Comparison of ENCODE assay signal across 22 cellular contexts in the genomic region with DNA sequence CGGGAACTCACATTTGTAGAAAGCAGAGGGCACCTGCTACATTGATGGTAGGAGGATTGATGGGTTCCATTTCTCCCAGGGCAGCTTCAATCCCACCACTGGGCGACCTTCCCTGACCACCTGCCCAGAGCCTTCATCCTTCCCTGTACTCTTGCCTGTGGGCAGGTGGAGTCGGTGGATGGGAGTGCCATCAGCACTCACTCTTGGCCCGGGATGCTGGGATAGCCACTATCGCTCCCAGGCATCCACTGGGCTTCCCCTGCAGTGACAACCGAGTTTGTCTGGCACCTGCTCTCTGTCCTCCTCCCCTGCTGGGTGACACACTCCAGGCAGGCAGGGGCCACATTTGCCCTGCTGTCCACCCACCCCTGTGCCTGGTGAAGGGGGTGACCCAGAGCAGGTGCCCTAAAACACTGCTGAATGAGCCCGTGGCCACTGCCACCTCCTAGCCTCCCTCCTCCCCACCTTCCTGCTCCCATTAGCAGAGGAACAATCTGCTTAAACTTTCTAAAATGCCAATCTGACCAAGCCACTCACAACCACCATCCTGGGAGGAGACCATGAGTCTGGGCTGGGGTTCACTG.
DNase-seq lines count a peak whose midpoint lies in the region; ATAC-seq and TF ChIP-seq lines count a peak whose summit lies in the region.
"Had no signal": no experiment of that assay in that cellular context is flagged by ENCODE, and none has a peak within 500 bp of the region (broad histone marks: within the 10 kb centered on the region; RNA-seq: fewer than 3 reads in every experiment).

No MANE protein-coding gene starts in this region.

- H3K36me3 Mint-ChIP-seq in chondrocyte (ENCODE audit: low read depth), result no peaks in the 10 kb centered on the region
- no peaks in the 10 kb centered on the region for H3K36me3 Mint-ChIP-seq in osteocyte (ENCODE audit: unreplicated experiment)

- H3K9me3 Mint-ChIP-seq in chondrocyte (ENCODE audit: low read depth) (peaks cover 26% of the 10 kb centered on the region), osteocyte (ENCODE audit: unreplicated experiment) (peaks cover 33% of the 10 kb centered on the region)

- TF ChIP-seq CTCF in chondrocyte (IDR thresholded peaks at IDR 0.05), result no peak
- no peak for TF ChIP-seq CTCF in osteocyte (IDR thresholded peaks at IDR 0.05)
- TF ChIP-seq CTCF in brain microvascular endothelial cell (IDR thresholded peaks at IDR 0.05; ENCODE audit: low read depth, low read length, missing control alignments), result no peak

- H3K27me3 Mint-ChIP-seq in chondrocyte (ENCODE audit: low read depth), result peaks cover 2% of the 10 kb centered on the region
- no peaks in the 10 kb centered on the region for H3K27me3 Mint-ChIP-seq in osteocyte (ENCODE audit: unreplicated experiment)

- ATAC-seq in activated CD4-positive, CD25-positive, alpha-beta regulatory T cell treated with anti-CD3 and anti-CD28 coated beads, Interleukin-2, amount 50 U/mL, for 24 hours, result no peak
- ATAC-seq in GM18498 (IDR thresholded peaks at IDR 0.05; ENCODE audit: unreplicated experiment), result no peak

- in situ Hi-C loops in brain microvascular endothelial cell (cut with HindIII; ENCODE audit: low pct_ligation_motif_present, low sequenced_read_pairs), result no loop called here

- no peak overlapping the region for H3K4me3 ChIP-seq in brain microvascular endothelial cell (ENCODE audit: low read depth, low read length)
- H3K4me3 ChIP-seq: BLaER1, Peyer's patch had no signal

- H3K36me3 ChIP-seq in brain microvascular endothelial cell (replicated peaks), result no peaks in the 10 kb centered on the region
- H3K36me3 ChIP-seq: BLaER1, Peyer's patch had no signal

- no peaks in the 10 kb centered on the region for H3K27me3 ChIP-seq in brain microvascular endothelial cell (replicated peaks)
- H3K27me3 ChIP-seq: BLaER1, Peyer's patch had no signal

- H3K4me1 Mint-ChIP-seq in chondrocyte (ENCODE audit: low read depth) (no peaks in the 10 kb centered on the region), osteocyte (ENCODE audit: unreplicated experiment) (no peaks in the 10 kb centered on the region)
- H3K4me1 Mint-ChIP-seq: IgD-negative memory B cell had no signal

- DNase-seq in activated CD4-positive, CD25-positive, alpha-beta regulatory T cell treated with anti-CD3 and anti-CD28 coated beads, Interleukin-2, amount 50 U/mL, for 72 hours, result peak; percentile 11
- peak; percentile 44 for DNase-seq in chondrocyte (ENCODE audit: low spot score)
- DNase-seq in osteocyte (ENCODE audit: extremely low spot score, unreplicated experiment), result peak; percentile 69
- peak; percentile 15 for DNase-seq in ureter (ENCODE audit: low spot score)
- DNase-seq in brain microvascular endothelial cell, result no peak
- no peak for DNase-seq in SW 1271 (lab: John Stamatoyannopoulos, UW)
- DNase-seq: ACHN; CD4-positive, alpha-beta T cell; COR-L47; DMS79; MV-4-11; NCI-H1105 treated with DMSO at 0.1 percent for 48 hours; NCI-H2081 treated with DMSO at 0.1 percent for 48 hours; NCI-H2171 treated with DMSO at 0.1 percent for 48 hours; NCI-H524 treated with DMSO at 0.1 percent for 48 hours; NCI-H82 had no signal

- H3K27ac Mint-ChIP-seq in chondrocyte (ENCODE audit: unreplicated experiment) (no peak overlapping the region), osteocyte (ENCODE audit: unreplicated experiment) (no peak overlapping the region)
- H3K27ac Mint-ChIP-seq: CD4-positive, alpha-beta T cell; IgD-negative memory B cell had no signal

- H3K4me3 Mint-ChIP-seq in chondrocyte (ENCODE audit: unreplicated experiment) (no peak overlapping the region), osteocyte (ENCODE audit: unreplicated experiment) (no peak overlapping the region)
- H3K4me3 Mint-ChIP-seq: CD4-positive, alpha-beta T cell; IgD-negative memory B cell had no signal

- H3K27ac ChIP-seq in brain microvascular endothelial cell, result no peak overlapping the region
- H3K27ac ChIP-seq: 22Rv1, BLaER1, Peyer's patch had no signal

Comparison
In these comparisons a context has a peak if more than half of its experiments do, and no peak if none do; other contexts are left out.
1. DNase-seq: peak in activated CD4-positive, CD25-positive, alpha-beta regulatory T cell treated with anti-CD3 and anti-CD28 coated beads, Interleukin-2, amount 50 U/mL, for 72 hours (single experiment), chondrocyte (single experiment), osteocyte (single experiment) and ureter (single experiment); none in brain microvascular endothelial cell (single experiment) and SW 1271 (0 of 2).